ENCODE assay signal across 8 cellular contexts in genomic region chr11:75802913-75803820, GRCh38. TPM values are rescaled to one million over a fixed set of nuclear protein-coding genes. Genes with fewer than 3 reads are reported as not detected.
DNase-seq lines count a peak whose midpoint lies in the region; ATAC-seq and TF ChIP-seq lines count a peak whose summit lies in the region.

No MANE protein-coding gene starts in this region.

- H4K20me1 ChIP-seq in fibroblast of lung (ENCODE audit: control insufficient read depth, extremely low read depth, insufficient read depth, low read length) (no peaks in the 10 kb centered on the region), neural cell (ENCODE audit: insufficient read depth) (no peaks in the 10 kb centered on the region)

- H3K4me1 Mint-ChIP-seq in activated T-cell treated with anti-CD3 and anti-CD28 coated beads, Interleukin-2, amount 50 U/mL, for 4 hours (ENCODE audit: low read depth), result peaks cover 16% of the 10 kb centered on the region

- no peak overlapping the region for H3K4me2 ChIP-seq in fibroblast of lung (ENCODE audit: extremely low read depth, insufficient read depth, low read length)
- H3K4me2 ChIP-seq in neural cell (ENCODE audit: low read length), result no peak overlapping the region

- H3K27me3 ChIP-seq in Peyer's patch (no peaks in the 10 kb centered on the region), fibroblast of lung (ENCODE audit: control insufficient read depth, insufficient read depth, low read length) (no peaks in the 10 kb centered on the region), neural cell (ENCODE audit: insufficient read depth, low read depth, low read length) (no peaks in the 10 kb centered on the region), stomach (no peaks in the 10 kb centered on the region)

- H3K36me3 ChIP-seq in Peyer's patch (no peaks in the 10 kb centered on the region), fibroblast of lung (ENCODE audit: control insufficient read depth, insufficient read depth, low read length) (no peaks in the 10 kb centered on the region), neural cell (ENCODE audit: insufficient read depth, low read length) (no peaks in the 10 kb centered on the region), stomach (peaks cover 0 to 3% (median 0%) of the 10 kb centered on the region in 4 donors)

- intact Hi-C loops in stomach (cut with DNase I; ENCODE audit: low total_unique reads), result loop anchor here (2.0 kb wide), 1 partner anchor 66 kb away; no protein-coding TSS in a partner anchor

- no peaks in the 10 kb centered on the region for H3K4me1 ChIP-seq in Peyer's patch
- H3K4me1 ChIP-seq in fibroblast of lung (ENCODE audit: control insufficient read depth, extremely low read depth, insufficient read depth, low read length), result no peaks in the 10 kb centered on the region
- H3K4me1 ChIP-seq in stomach, result peaks cover 0 to 19% (median 0%) of the 10 kb centered on the region in 4 donors

- 35 to 49% (median 43%) methylated on average over 9 to 10 of the region's 10 CpGs for WGBS in stomach, 5 donors

- H3K36me3 Mint-ChIP-seq in activated T-cell treated with anti-CD3 and anti-CD28 coated beads, Interleukin-2, amount 50 U/mL, for 4 hours (ENCODE audit: insufficient read depth), result no peaks in the 10 kb centered on the region

- H3K27ac ChIP-seq in Peyer's patch (no peak overlapping the region), fibroblast of lung (ENCODE audit: insufficient read depth, low read length) (no peak overlapping the region), neural cell (ENCODE audit: low read length) (no peak overlapping the region), stomach (no peak overlapping the region)

- H3K9ac ChIP-seq in fibroblast of lung (ENCODE audit: insufficient read depth, low read length), result no peak overlapping the region
- no peak overlapping the region for H3K9ac ChIP-seq in neural cell (ENCODE audit: low read length)

- TF ChIP-seq RAD21 in neural cell (conservative IDR thresholded peaks at IDR 0.05), result peak; percentile 82

- no peaks in the 10 kb centered on the region for H3K27me3 Mint-ChIP-seq in activated T-cell treated with anti-CD3 and anti-CD28 coated beads, Interleukin-2, amount 50 U/mL, for 4 hours (ENCODE audit: low read depth)

- H2AFZ ChIP-seq in fibroblast of lung (ENCODE audit: low read length) (no peak overlapping the region), neural cell (ENCODE audit: low read depth, low read length) (no peak overlapping the region)

- H3K9me2 ChIP-seq in neural cell (ENCODE audit: insufficient read depth, low read length), result no peaks in the 10 kb centered on the region

- peak; percentile 20 for DNase-seq in AG09319 (ENCODE audit: extremely low read depth, low read depth)
- peak; percentile 33 for DNase-seq in HS-27A (ENCODE audit: low read depth)
- peak in 2 of 3 donors; percentile 74 to 92 for DNase-seq in Peyer's patch
- peak; percentile 69 for DNase-seq in activated T-cell treated with anti-CD3 and anti-CD28 coated beads, Interleukin-2, amount 50 U/mL, for 4 hours
- peak; percentile 34 to 73 for DNase-seq in fibroblast of lung (ENCODE audit: low read depth in 2 of 2)
- DNase-seq in stomach, result peak; percentile 83

- TF ChIP-seq CTCF in AG09319 (IDR thresholded peaks at IDR 0.05; ENCODE audit: low read depth, low read length) (peak; percentile 90), Peyer's patch (IDR thresholded peaks at IDR 0.05) (peak; percentile 81 to 91 (median 88)), fibroblast of lung (conservative IDR thresholded peaks at IDR 0.05 in 1 of 2, IDR thresholded peaks at IDR 0.05 in 1 of 2; ENCODE audit: low read depth in 1 of 2, low read length in 2 of 2) (peak; percentile 89 to 94), neural cell (IDR thresholded peaks at IDR 0.05; ENCODE audit: poor library complexity, severe bottlenecking) (peak; percentile 87), stomach (IDR thresholded peaks at IDR 0.05) (peak in 5 of 7 experiments; percentile 86 to 90 (median 89))

- no peak overlapping the region for H3K4me3 Mint-ChIP-seq in activated T-cell treated with anti-CD3 and anti-CD28 coated beads, Interleukin-2, amount 50 U/mL, for 4 hours

- no peaks in the 10 kb centered on the region for H3K9me3 Mint-ChIP-seq in activated T-cell treated with anti-CD3 and anti-CD28 coated beads, Interleukin-2, amount 50 U/mL, for 4 hours

- H3F3A ChIP-seq in neural cell (ENCODE audit: insufficient read depth, low read length, poor library complexity, severe bottlenecking), result no peaks in the 10 kb centered on the region

- TF ChIP-seq EP300 in neural cell (conservative IDR thresholded peaks at IDR 0.05; ENCODE audit: poor library complexity, severe bottlenecking), result no peak
- TF ChIP-seq EP300 in stomach (IDR thresholded peaks at IDR 0.05), result no peak

- H3K79me2 ChIP-seq in fibroblast of lung (ENCODE audit: control insufficient read depth, insufficient read depth, low read length) (no peaks in the 10 kb centered on the region), neural cell (replicated peaks; ENCODE audit: insufficient read depth, low read length) (no peaks in the 10 kb centered on the region)

- TF ChIP-seq POLR2A in Peyer's patch (IDR thresholded peaks at IDR 0.05), result no peak
- TF ChIP-seq POLR2A in stomach (IDR thresholded peaks at IDR 0.05), result no peak

- peak; percentile 61 for ATAC-seq in GM18870 (IDR thresholded peaks at IDR 0.05; ENCODE audit: unreplicated experiment)
- peak; percentile 80 to 84 for ATAC-seq in activated T-cell treated with anti-CD3 and anti-CD28 coated beads, Interleukin-2, amount 50 U/mL, for 4 hours

- H3K9me3 ChIP-seq in Peyer's patch (no peaks in the 10 kb centered on the region), fibroblast of lung (ENCODE audit: control insufficient read depth, insufficient read depth, low read depth, low read length) (no peaks in the 10 kb centered on the region), neural cell (ENCODE audit: low read length) (no peaks in the 10 kb centered on the region), stomach (no peaks in the 10 kb centered on the region)

- H3K4me3 ChIP-seq in Peyer's patch (no peak overlapping the region), fibroblast of lung (replicated peaks in 1 of 4; ENCODE audit: control extremely low read depth in 1 of 4, insufficient read depth in 1 of 4, low read depth in 3 of 4, low read length in 4 of 4) (no peak overlapping the region), neural cell (ENCODE audit: low read length) (no peak overlapping the region), stomach (no peak overlapping the region)

TF ChIP-seq in neural cell, 6 proteins besides CTCF, POLR2A, EP300 and RAD21:
- TF ChIP-seq SMC3 (conservative IDR thresholded peaks at IDR 0.05; ENCODE audit: poor library complexity) (peak; percentile 88), TAF1 (IDR thresholded peaks at IDR 0.05; ENCODE audit: low read depth) (no peak)

RNA-seq across cellular contexts. Expression of gene UVRAG, which starts 11.8 kb away (rescaled TPM):
- 10 to 100 TPM; 13.8 to 64.4 (median 22.1) TPM for total RNA-seq in Peyer's patch
- 10 to 100 TPM; 14.4 to 15.8 (median 14.5) TPM for total RNA-seq in activated T-cell treated with anti-CD3 and anti-CD28 coated beads, Interleukin-2, amount 50 U/mL, for 4 hours
- total RNA-seq in fibroblast of lung, result 19.8 and 22.1 TPM in 2 replicates
- 13.4 and 15.8 TPM in 2 replicates for polyA plus RNA-seq in fibroblast of lung
- polyA plus RNA-seq in fibroblast of lung (2012), result 7.9 and 8.7 TPM in 2 replicates
- 3.9 and 15.4 TPM in 2 replicates for polyA minus RNA-seq in fibroblast of lung (ENCODE audit: low replicate concordance)
- polyA plus RNA-seq in neural cell, result 31.6 and 33.3 TPM in 2 replicates
- polyA minus RNA-seq in neural cell, result 60.9 and 64.7 TPM in 2 replicates
- total RNA-seq in stomach, result 10 to 100 TPM; 18.8 to 55.5 (median 33.0) TPM
- polyA plus RNA-seq in stomach, result 1 to 10 TPM; 4.7 to 8.9 (median 6.5) TPM

RNA-seq across cellular contexts. Expression of gene DGAT2, which starts 34.6 kb away (rescaled TPM):
- total RNA-seq in Peyer's patch, result 1 to 10 TPM; 2.4 to 7.7 (median 4.5) TPM
- total RNA-seq in activated T-cell treated with anti-CD3 and anti-CD28 coated beads, Interleukin-2, amount 50 U/mL, for 4 hours, result 1 to 10 TPM; 5.0 to 9.8 (median 5.8) TPM
- total RNA-seq in fibroblast of lung, result 1.3 and 2.3 TPM in 2 replicates
- 0.32 and 0.77 TPM in 2 replicates for polyA plus RNA-seq in fibroblast of lung
- 0.38 and 0.77 TPM in 2 replicates for polyA plus RNA-seq in fibroblast of lung (2012)
- 0.27 TPM in 1 of 2 replicates, not detected in the other for polyA minus RNA-seq in fibroblast of lung (ENCODE audit: low replicate concordance)
- 2.7 and 4.3 TPM in 2 replicates for polyA plus RNA-seq in neural cell
- 3.7 and 4.7 TPM in 2 replicates for polyA minus RNA-seq in neural cell
- 10 to 100 TPM in 1 of 5 donors, 1 to 10 TPM in 1, under 1 TPM in 1, not detected in 2; 0.45 to 16.1 (median 5.5) TPM for total RNA-seq in stomach
- 1 to 10 TPM; 1.7 to 5.0 (median 2.4) TPM for polyA plus RNA-seq in stomach

Comparison
In these comparisons a context has a peak if more than half of its experiments do, and no peak if none do; other contexts are left out.
1. DNase-seq: peak in every context shown above with its lines; median percentile 83 in Peyer's patch; 83 in stomach; 69 in activated T-cell treated with anti-CD3 and anti-CD28 coated beads, Interleukin-2, amount 50 U/mL, for 4 hours; 54 in fibroblast of lung; 33 in HS-27A; 20 in AG09319.